ENCODE assay signal across 8 cellular contexts in the genomic region with DNA sequence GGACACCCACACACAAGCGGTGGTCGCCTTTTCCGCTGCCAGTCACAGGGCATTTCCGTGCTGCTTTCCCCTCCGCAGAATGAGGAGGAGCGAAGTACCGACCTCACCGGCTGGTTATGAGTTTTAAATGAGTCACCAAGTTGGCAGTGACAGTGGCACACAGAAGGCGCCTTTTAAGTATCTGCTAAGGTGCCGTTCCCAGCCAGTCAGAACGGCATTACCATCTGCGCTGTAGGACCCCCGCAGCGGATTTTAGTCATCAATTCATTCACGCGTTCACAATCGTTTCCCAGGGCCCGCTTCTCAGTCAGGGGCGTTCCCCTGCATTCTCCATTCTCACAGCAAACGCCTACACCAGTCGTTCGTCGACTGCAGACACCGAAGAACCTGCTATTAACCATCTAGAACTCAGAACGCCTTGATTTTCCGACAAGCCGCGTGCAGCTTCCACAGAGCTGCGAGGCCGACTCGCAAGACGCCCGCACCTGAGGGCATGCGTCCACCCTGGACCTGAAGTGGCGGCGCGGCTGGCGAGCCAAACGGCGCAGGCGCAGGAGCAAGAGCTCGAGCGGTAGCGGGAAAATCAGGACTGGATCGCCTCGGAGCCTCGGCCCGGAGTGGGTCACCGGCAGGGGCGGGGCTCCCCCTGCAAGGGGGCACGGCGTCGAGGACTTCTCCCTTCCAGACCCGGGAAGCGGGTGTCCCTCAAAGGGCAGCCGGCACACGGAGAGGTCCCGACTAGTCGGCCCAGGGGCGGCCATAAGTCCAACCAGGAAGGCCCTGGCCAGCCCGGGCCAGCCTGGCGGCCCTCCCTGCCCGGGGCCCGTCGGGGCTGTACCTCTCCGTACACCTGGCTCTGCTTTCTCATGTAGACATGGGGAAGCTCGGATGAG. TPM values are rescaled to one million over a fixed set of nuclear protein-coding genes. Genes with fewer than 3 reads are reported as not detected.
A peak's percentile ranks its signal among the peaks of the same experiment; 100 is the strongest.
DNase-seq lines count a peak whose midpoint lies in the region; ATAC-seq and TF ChIP-seq lines count a peak whose summit lies in the region.

No MANE protein-coding gene starts in this region.

- peaks cover 26% of the 10 kb centered on the region for H3K4me1 ChIP-seq in adipocyte (ENCODE audit: control insufficient read depth, insufficient read depth, low read length)
- H3K4me1 ChIP-seq in heart left ventricle = peaks cover 0 to 28% (median 9%) of the 10 kb centered on the region in 12 donors

- H3K9me3 Mint-ChIP-seq in type B pancreatic cell = no peaks in the 10 kb centered on the region

- H3K9me3 ChIP-seq in adipocyte (ENCODE audit: control insufficient read depth, low read length) = no peaks in the 10 kb centered on the region
- no peaks in the 10 kb centered on the region for H3K9me3 ChIP-seq in heart left ventricle

- H3K27me3 ChIP-seq in adipocyte (replicated peaks; ENCODE audit: control insufficient read depth, insufficient read depth, low read length) (no peaks in the 10 kb centered on the region), heart left ventricle (no peaks in the 10 kb centered on the region)

- H3K36me3 ChIP-seq in adipocyte (ENCODE audit: control insufficient read depth, insufficient read depth, low read length, severe bottlenecking) = no peaks in the 10 kb centered on the region
- H3K36me3 ChIP-seq in heart left ventricle = no peaks in the 10 kb centered on the region

- H3K27ac ChIP-seq in heart left ventricle = peak overlapping the region; percentile 40 to 96 (median 86)

- TF ChIP-seq POLR2A in heart left ventricle (IDR thresholded peaks at IDR 0.05) = peak in 1 of 2 donors; percentile 31

- H3K4me3 ChIP-seq in GM12875 (ENCODE audit: low read depth, low read length) = peak overlapping the region; percentile 71
- H3K4me3 ChIP-seq in adipocyte (ENCODE audit: low read length) = peak overlapping the region; percentile 94
- H3K4me3 ChIP-seq in heart left ventricle = peak overlapping the region; percentile 64 to 92 (median 70)

- peak overlapping the region; percentile 83 for H3K9ac ChIP-seq in adipocyte (ENCODE audit: low read length)

- ATAC-seq in HG02678 (IDR thresholded peaks at IDR 0.05; ENCODE audit: unreplicated experiment) (peak; percentile 50), heart left ventricle (peak; percentile 59 to 90 (median 88))

- TF ChIP-seq CTCF in GM12875 (IDR thresholded peaks at IDR 0.05; ENCODE audit: borderline replicate concordance, insufficient read depth, low read depth, low read length) (no peak), heart left ventricle (IDR thresholded peaks at IDR 0.05) (no peak), type B pancreatic cell (conservative IDR thresholded peaks at IDR 0.05) (peak; percentile 19)

- H3K27ac Mint-ChIP-seq in type B pancreatic cell = peak overlapping the region; percentile 92

- peak overlapping the region; percentile 97 for H3K4me3 Mint-ChIP-seq in type B pancreatic cell

- H3K36me3 Mint-ChIP-seq in type B pancreatic cell = peaks cover 3% of the 10 kb centered on the region

- 0 to 1% (median 0%) methylated on average over 43 to 67 of the region's 67 CpGs for WGBS in heart left ventricle, 4 donors

- peaks cover 14% of the 10 kb centered on the region for H3K4me1 Mint-ChIP-seq in type B pancreatic cell (ENCODE audit: unreplicated experiment)

- DNase-seq in NCI-H1105 treated with DMSO at 0.1 percent for 48 hours (lab: John Stamatoyannopoulos, UW) (peak; percentile 92), SW 1271 (lab: John Stamatoyannopoulos, UW) (peak; percentile 66 to 86), adipocyte (ENCODE audit: low read depth) (peak; percentile 95), heart left ventricle (peak; percentile 88 to 94 (median 91)), posterior cingulate gyrus (peak; percentile 79 to 98 (median 84)), type B pancreatic cell (ENCODE audit: extremely low spot score, unreplicated experiment) (peak; percentile 90)

- H3K27me3 Mint-ChIP-seq in type B pancreatic cell = no peaks in the 10 kb centered on the region

- intact Hi-C loops in heart left ventricle (cut with DNase I) = loop anchor here in 9 of 10 donors (1.0 to 10.0 kb wide), 7 partner anchors 247 to 371 kb away; a partner anchor contains a TSS
- intact Hi-C loops in posterior cingulate gyrus (cut with DNase I) = loop anchor here (5.0 kb wide), 1 partner anchor 369 kb away; a partner anchor contains a TSS

RNA-seq across cellular contexts. Expression of a gene that starts 0.6 kb away (rescaled TPM):
- total RNA-seq in heart left ventricle = 10 to 100 TPM in 2 of 9 donors, 1 to 10 TPM in 7; 4.4 to 12.3 (median 7.5) TPM
- polyA plus RNA-seq in heart left ventricle = 10 to 100 TPM; 12.3 to 13.7 TPM
- 12.1 and 12.4 TPM in 2 replicates for total RNA-seq in type B pancreatic cell (ENCODE audit: low replicate concordance)

Comparison
In these comparisons a context has a peak if more than half of its experiments do, and no peak if none do; other contexts are left out.
1. Peak in every context shown above with its lines: DNase-seq, ATAC-seq, H3K4me3 ChIP-seq and H3K27ac ChIP-seq.